In genomic region chr4:102061133-102061532, GRCh38 we compare ENCODE assay signal across 11 cellular contexts.
DNase-seq lines count a peak whose midpoint lies in the region; ATAC-seq and TF ChIP-seq lines count a peak whose summit lies in the region.
"Had no signal": no experiment of that assay in that cellular context is flagged by ENCODE, and none has a peak within 500 bp of the region (broad histone marks: within the 10 kb centered on the region; RNA-seq: fewer than 3 reads in every experiment).

No MANE protein-coding gene starts in this region.

- H3K79me2 ChIP-seq in KMS-11 (ENCODE audit: insufficient read depth, low read depth), result no peaks in the 10 kb centered on the region

- no peaks in the 10 kb centered on the region for H3K27me3 ChIP-seq in KMS-11 (ENCODE audit: insufficient read depth, low read depth)
- H3K27me3 ChIP-seq: heart left ventricle had no signal

- H3K9ac ChIP-seq in KMS-11, result peak overlapping the region; percentile 11; the same call in 1 of the 2 replicates

- H3K4me3 ChIP-seq in KMS-11 (IDR thresholded peaks at IDR 0.05; ENCODE audit: insufficient read depth, low read depth, low read length) (no peak overlapping the region), lower leg skin (ENCODE audit: low read depth, poor library complexity, severe bottlenecking) (no peak overlapping the region)
- H3K4me3 ChIP-seq: heart left ventricle had no signal

- H4K20me1 ChIP-seq in KMS-11 (ENCODE audit: insufficient read depth), result no peaks in the 10 kb centered on the region

- no peak for DNase-seq in lower leg skin (ENCODE audit: low spot score in 2 of 2)
- no peak for DNase-seq in mucosa of gallbladder (ENCODE audit: low spot score)
- no peak for DNase-seq in SIG-M5 (lab: John Stamatoyannopoulos, UW)
- no peak for DNase-seq in islet precursor cell
- DNase-seq: heart left ventricle; left cardiac atrium; stimulated activated CD4-positive, alpha-beta T cell treated with anti-CD3 and anti-CD28 coated beads, Interleukin-12 subunit alpha, Interleukin-12 subunit beta, amount 100 ng/mL, for 4 hours had no signal

- peak overlapping the region; percentile 59 for H3K27ac ChIP-seq in KMS-11
- H3K27ac ChIP-seq: heart left ventricle had no signal

- ATAC-seq in GM18498 (IDR thresholded peaks at IDR 0.05; ENCODE audit: unreplicated experiment) (peak; percentile 75), GM19395 (IDR thresholded peaks at IDR 0.05; ENCODE audit: unreplicated experiment) (peak; percentile 75), HG02884 (IDR thresholded peaks at IDR 0.05; ENCODE audit: unreplicated experiment) (peak; percentile 72)
- ATAC-seq: heart left ventricle, left cardiac atrium had no signal

- H3K4me2 ChIP-seq in KMS-11, result peak overlapping the region; percentile 75

- TF ChIP-seq CTCF in KMS-11 (conservative IDR thresholded peaks at IDR 0.05; ENCODE audit: low read depth, low read length) (no peak), lower leg skin (IDR thresholded peaks at IDR 0.05) (no peak)

- intact Hi-C loops in lower leg skin (cut with DNase I; ENCODE audit: low total_unique reads), result no loop called here

- WGBS in lower leg skin, 2 donors, result 90% methylated on average over 1 of the region's 1 CpG

- no peak for TF ChIP-seq POLR2A in lower leg skin (IDR thresholded peaks at IDR 0.05)

- peaks cover 72% of the 10 kb centered on the region for H3K4me1 ChIP-seq in KMS-11 (ENCODE audit: low read depth, poor library complexity, severe bottlenecking)
- H3K4me1 ChIP-seq: heart left ventricle had no signal

- no peaks in the 10 kb centered on the region for H3K36me3 ChIP-seq in KMS-11 (ENCODE audit: insufficient read depth)
- H3K36me3 ChIP-seq: heart left ventricle had no signal

- peak overlapping the region; percentile 5; the same call in 1 of the 2 replicates for H2AFZ ChIP-seq in KMS-11 (ENCODE audit: low read depth)
